Comparison of ENCODE assay signal across 1 cellular context in genomic region chr20:48750941-48751620, GRCh38.
TF ChIP-seq lines count a peak whose summit lies in the region.

No MANE protein-coding gene starts in this region.

TF ChIP-seq in SK-N-SH, 30 proteins besides CTCF, POLR2A, EP300 and RAD21 (continued from another document):
- no peak for TF ChIP-seq PBX3 (IDR thresholded peaks at IDR 0.05)
- TF ChIP-seq SMC3 (IDR thresholded peaks at IDR 0.05; ENCODE audit: low read depth, low read length) = no peak
- TF ChIP-seq USF2 (IDR thresholded peaks at IDR 0.05; ENCODE audit: borderline replicate concordance, low read depth, low read length) = no peak
- TF ChIP-seq GABPA (IDR thresholded peaks at IDR 0.05; ENCODE audit: low read depth) = no peak
